ENCODE assay signal across 11 cellular contexts in the genomic region with DNA sequence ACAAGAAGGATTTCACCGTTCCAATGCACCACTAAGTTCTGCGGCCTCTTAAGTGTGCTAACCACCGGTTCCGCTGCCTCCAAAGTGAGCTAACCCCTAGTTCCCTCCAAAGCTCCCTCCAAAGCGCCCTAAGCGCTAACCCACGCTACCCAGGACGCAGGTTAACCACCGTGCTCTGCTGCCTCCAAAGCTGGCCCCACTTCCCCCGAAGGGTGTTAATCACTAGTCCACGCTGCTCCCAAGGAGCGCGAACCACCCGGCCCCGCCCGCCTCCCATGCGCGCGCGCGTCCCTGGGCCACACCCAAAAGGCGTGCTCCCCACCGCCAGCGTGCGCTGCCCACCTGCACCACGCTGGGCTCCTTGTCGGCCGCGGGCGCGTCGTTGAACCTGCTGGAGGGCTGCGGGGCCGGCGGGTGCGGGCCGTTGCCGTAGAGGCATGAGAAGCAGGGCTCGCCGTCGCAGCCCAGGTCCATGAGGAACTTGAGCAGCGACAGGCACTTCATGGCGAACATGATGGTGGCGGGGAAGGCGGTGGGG. TPM values are rescaled to one million over a fixed set of nuclear protein-coding genes. Genes with fewer than 3 reads are reported as not detected.
DNase-seq lines count a peak whose midpoint lies in the region; ATAC-seq and TF ChIP-seq lines count a peak whose summit lies in the region.
"Had no signal": no experiment of that assay in that cellular context is flagged by ENCODE, and none has a peak within 500 bp of the region (broad histone marks: within the 10 kb centered on the region; RNA-seq: fewer than 3 reads in every experiment).

No MANE protein-coding gene starts in this region.

- no peaks in the 10 kb centered on the region for H3K36me3 Mint-ChIP-seq in CD4-positive, CD25-positive, alpha-beta regulatory T cell
- H3K36me3 Mint-ChIP-seq in Calu3 (ENCODE audit: insufficient read depth, unreplicated experiment): peaks cover 21% of the 10 kb centered on the region

- no peaks in the 10 kb centered on the region for H3K27me3 ChIP-seq in CD4-positive, CD25-positive, alpha-beta regulatory T cell (ENCODE audit: control insufficient read depth, insufficient read depth, low read length)
- peaks cover 37% of the 10 kb centered on the region for H3K27me3 ChIP-seq in HUES6 (ENCODE audit: control insufficient read depth, insufficient read depth, low read length)
- H3K27me3 ChIP-seq in effector memory CD4-positive, alpha-beta T cell (replicated peaks; ENCODE audit: control insufficient read depth, insufficient read depth, low read length, poor library complexity, severe bottlenecking): no peaks in the 10 kb centered on the region
- peaks cover 20% of the 10 kb centered on the region for H3K27me3 ChIP-seq in neural cell (ENCODE audit: insufficient read depth, low read depth, low read length)

- no peak overlapping the region for H3K4me2 ChIP-seq in neural cell (ENCODE audit: low read length)

- H3K4me3 Mint-ChIP-seq in CD4-positive, CD25-positive, alpha-beta regulatory T cell: peak overlapping the region in 3 of 4 donors; percentile 63 to 79 (median 65)
- no peak overlapping the region for H3K4me3 Mint-ChIP-seq in Calu3 (ENCODE audit: low read depth, unreplicated experiment)

- H3K9me3 Mint-ChIP-seq in CD4-positive, CD25-positive, alpha-beta regulatory T cell: no peaks in the 10 kb centered on the region
- no peaks in the 10 kb centered on the region for H3K9me3 Mint-ChIP-seq in Calu3 (ENCODE audit: low read depth, unreplicated experiment)

- no peaks in the 10 kb centered on the region for H3K9me3 ChIP-seq in CD4-positive, CD25-positive, alpha-beta regulatory T cell (ENCODE audit: control insufficient read depth in 2 of 2, low read length in 2 of 2)
- H3K9me3 ChIP-seq in HUES6 (ENCODE audit: control insufficient read depth, insufficient read depth, low read depth, low read length): no peaks in the 10 kb centered on the region
- no peaks in the 10 kb centered on the region for H3K9me3 ChIP-seq in effector memory CD4-positive, alpha-beta T cell (ENCODE audit: control insufficient read depth, low read length)
- no peaks in the 10 kb centered on the region for H3K9me3 ChIP-seq in neural cell (ENCODE audit: low read length)
- H3K9me3 ChIP-seq: HAP-1 had no signal

- H3K36me3 ChIP-seq in CD4-positive, CD25-positive, alpha-beta regulatory T cell (ENCODE audit: control insufficient read depth, insufficient read depth, low read length): peaks cover 5% of the 10 kb centered on the region
- no peaks in the 10 kb centered on the region for H3K36me3 ChIP-seq in HUES6 (ENCODE audit: control insufficient read depth, insufficient read depth, low read length)
- H3K36me3 ChIP-seq in effector memory CD4-positive, alpha-beta T cell (ENCODE audit: control insufficient read depth, insufficient read depth, low read length): no peaks in the 10 kb centered on the region
- H3K36me3 ChIP-seq in neural cell (ENCODE audit: insufficient read depth, low read length): no peaks in the 10 kb centered on the region
- H3K36me3 ChIP-seq: HAP-1 had no signal

- H3K4me1 ChIP-seq in CD4-positive, CD25-positive, alpha-beta regulatory T cell (ENCODE audit: control insufficient read depth, insufficient read depth, low read length, poor library complexity, severe bottlenecking): peaks cover 10% of the 10 kb centered on the region
- peaks cover 8% of the 10 kb centered on the region for H3K4me1 ChIP-seq in HUES6 (ENCODE audit: control insufficient read depth, insufficient read depth, low read length)
- peaks cover 11% of the 10 kb centered on the region for H3K4me1 ChIP-seq in effector memory CD4-positive, alpha-beta T cell (ENCODE audit: control insufficient read depth, insufficient read depth, low read length, poor library complexity, severe bottlenecking)
- H3K4me1 ChIP-seq: HAP-1 had no signal

- H3K4me3 ChIP-seq in CD4-positive, CD25-positive, alpha-beta regulatory T cell (ENCODE audit: low read depth, low read length): no peak overlapping the region
- H3K4me3 ChIP-seq in HUES6 (ENCODE audit: low read depth, low read length): peak overlapping the region; percentile 50
- H3K4me3 ChIP-seq in effector memory CD4-positive, alpha-beta T cell (ENCODE audit: insufficient read depth, low read depth, low read length, poor library complexity, severe bottlenecking): peak overlapping the region; percentile 39
- H3K4me3 ChIP-seq in neural cell (ENCODE audit: low read length): peak overlapping the region; percentile 67
- H3K4me3 ChIP-seq: HAP-1 had no signal

- peaks cover 4% of the 10 kb centered on the region for H3K27me3 Mint-ChIP-seq in CD4-positive, CD25-positive, alpha-beta regulatory T cell
- peaks cover 19% of the 10 kb centered on the region for H3K27me3 Mint-ChIP-seq in Calu3 (ENCODE audit: unreplicated experiment)

- no peak for ATAC-seq in CD4-positive, CD25-positive, alpha-beta regulatory T cell (ENCODE audit: low read depth in 2 of 2)

- H3K79me2 ChIP-seq in neural cell (replicated peaks; ENCODE audit: insufficient read depth, low read length): no peaks in the 10 kb centered on the region

- TF ChIP-seq EP300 in neural cell (conservative IDR thresholded peaks at IDR 0.05; ENCODE audit: poor library complexity, severe bottlenecking): no peak

- CTCF ChIA-PET in Calu3 (lab: Charles Lee): interaction anchor here (1.8 kb wide), 1 partner anchor 33 kb away, joined by 51 read pairs; no protein-coding TSS in a partner anchor

- intact Hi-C loops in Calu3 (cut with micrococcal nuclease; ENCODE audit: unreplicated experiment): loop anchor here (5.0 kb wide), 1 partner anchor 198 kb away; no protein-coding TSS in a partner anchor

- TF ChIP-seq CTCF in neural cell (IDR thresholded peaks at IDR 0.05; ENCODE audit: poor library complexity, severe bottlenecking): no peak
- no peak for TF ChIP-seq CTCF in Calu3 (IDR thresholded peaks at IDR 0.05; ENCODE audit: unreplicated experiment)

- DNase-seq in CD4-positive, CD25-positive, alpha-beta regulatory T cell: no peak
- DNase-seq in effector memory CD4-positive, alpha-beta T cell: no peak
- no peak for DNase-seq in Calu3
- no peak for DNase-seq in stimulated activated CD4-positive, alpha-beta T cell treated with anti-CD3 and anti-CD28 coated beads, Interleukin-4, amount 100 ng/mL, for 24 hours
- no peak for DNase-seq in NCI-H345 treated with DMSO at 0.1 percent for 48 hours (lab: John Stamatoyannopoulos, UW; ENCODE audit: unreplicated experiment)
- DNase-seq in AG08395 (ENCODE audit: low spot score): no peak

- peak overlapping the region; percentile 8 for H2AFZ ChIP-seq in neural cell (ENCODE audit: low read depth, low read length)

- BruUV-seq in Calu3 (replicated peaks; lab: Mats Ljungman, UMichigan): no TSS peak

- TF ChIP-seq RAD21 in neural cell (conservative IDR thresholded peaks at IDR 0.05): no peak

- H3K9ac ChIP-seq in HUES6 (ENCODE audit: low read length): no peak overlapping the region
- no peak overlapping the region for H3K9ac ChIP-seq in neural cell (ENCODE audit: low read length)

- peak overlapping the region in 1 of 3 donors; percentile 91 for H3K27ac Mint-ChIP-seq in CD4-positive, CD25-positive, alpha-beta regulatory T cell
- H3K27ac Mint-ChIP-seq in Calu3 (ENCODE audit: unreplicated experiment): no peak overlapping the region

- H3F3A ChIP-seq in neural cell (ENCODE audit: insufficient read depth, low read length, poor library complexity, severe bottlenecking): no peaks in the 10 kb centered on the region

- no peaks in the 10 kb centered on the region for H3K9me2 ChIP-seq in neural cell (ENCODE audit: insufficient read depth, low read length)

- peaks cover 0 to 17% (median 9%) of the 10 kb centered on the region in 4 donors for H3K4me1 Mint-ChIP-seq in CD4-positive, CD25-positive, alpha-beta regulatory T cell
- H3K4me1 Mint-ChIP-seq in Calu3 (ENCODE audit: low read depth, unreplicated experiment): peaks cover 30% of the 10 kb centered on the region

- H4K20me1 ChIP-seq in neural cell (ENCODE audit: insufficient read depth): no peaks in the 10 kb centered on the region

- H3K27ac ChIP-seq in CD4-positive, CD25-positive, alpha-beta regulatory T cell (ENCODE audit: insufficient read depth, low read length, poor library complexity, severe bottlenecking): no peak overlapping the region
- no peak overlapping the region for H3K27ac ChIP-seq in HUES6 (ENCODE audit: low read depth, low read length)
- no peak overlapping the region for H3K27ac ChIP-seq in effector memory CD4-positive, alpha-beta T cell (ENCODE audit: insufficient read depth, low read length, poor library complexity, severe bottlenecking)
- no peak overlapping the region for H3K27ac ChIP-seq in neural cell (ENCODE audit: low read length)

TF ChIP-seq in neural cell, 6 proteins besides CTCF, POLR2A, EP300 and RAD21 (continues in another document):
- no peak for TF ChIP-seq TAF1 (IDR thresholded peaks at IDR 0.05; ENCODE audit: low read depth)
- TF ChIP-seq POLR2AphosphoS5 (IDR thresholded peaks at IDR 0.05): no peak

RNA-seq across cellular contexts. Expression of a gene that starts 11.7 kb away (rescaled TPM):
- not detected for total RNA-seq in CD4-positive, CD25-positive, alpha-beta regulatory T cell
- not detected for polyA plus RNA-seq in CD4-positive, CD25-positive, alpha-beta regulatory T cell
- 0.43 TPM in 1 of 2 replicates, not detected in the other for polyA plus RNA-seq in neural cell
- not detected in 2 replicates for polyA minus RNA-seq in neural cell
- not detected in 2 replicates for total RNA-seq in Calu3 (2022)
- total RNA-seq: cardiac septum, Daoy had no signal

RNA-seq across cellular contexts. Expression of a gene that starts 37.5 kb away (rescaled TPM):
- 0.96 TPM for total RNA-seq in CD4-positive, CD25-positive, alpha-beta regulatory T cell
- polyA plus RNA-seq in CD4-positive, CD25-positive, alpha-beta regulatory T cell: 1 to 10 TPM; 2.6 to 5.7 (median 4.9) TPM
- polyA plus RNA-seq in neural cell: 0.26 TPM in 1 of 2 replicates, not detected in the other
- polyA minus RNA-seq in neural cell: 0.49 TPM in 1 of 2 replicates, not detected in the other
- 0.17 and 0.19 TPM in 2 replicates for total RNA-seq in Calu3 (2022)

RNA-seq across cellular contexts. Expression of a gene that starts 58.3 kb away (rescaled TPM):
- total RNA-seq in CD4-positive, CD25-positive, alpha-beta regulatory T cell: not detected
- polyA plus RNA-seq in CD4-positive, CD25-positive, alpha-beta regulatory T cell: not detected
- not detected in 2 replicates for polyA plus RNA-seq in neural cell
- polyA minus RNA-seq in neural cell: not detected in 2 replicates
- total RNA-seq in Calu3 (2022): not detected in 2 replicates
- total RNA-seq: Daoy had no signal
